8 cellular contexts compared by ENCODE assay signal in the genomic region with DNA sequence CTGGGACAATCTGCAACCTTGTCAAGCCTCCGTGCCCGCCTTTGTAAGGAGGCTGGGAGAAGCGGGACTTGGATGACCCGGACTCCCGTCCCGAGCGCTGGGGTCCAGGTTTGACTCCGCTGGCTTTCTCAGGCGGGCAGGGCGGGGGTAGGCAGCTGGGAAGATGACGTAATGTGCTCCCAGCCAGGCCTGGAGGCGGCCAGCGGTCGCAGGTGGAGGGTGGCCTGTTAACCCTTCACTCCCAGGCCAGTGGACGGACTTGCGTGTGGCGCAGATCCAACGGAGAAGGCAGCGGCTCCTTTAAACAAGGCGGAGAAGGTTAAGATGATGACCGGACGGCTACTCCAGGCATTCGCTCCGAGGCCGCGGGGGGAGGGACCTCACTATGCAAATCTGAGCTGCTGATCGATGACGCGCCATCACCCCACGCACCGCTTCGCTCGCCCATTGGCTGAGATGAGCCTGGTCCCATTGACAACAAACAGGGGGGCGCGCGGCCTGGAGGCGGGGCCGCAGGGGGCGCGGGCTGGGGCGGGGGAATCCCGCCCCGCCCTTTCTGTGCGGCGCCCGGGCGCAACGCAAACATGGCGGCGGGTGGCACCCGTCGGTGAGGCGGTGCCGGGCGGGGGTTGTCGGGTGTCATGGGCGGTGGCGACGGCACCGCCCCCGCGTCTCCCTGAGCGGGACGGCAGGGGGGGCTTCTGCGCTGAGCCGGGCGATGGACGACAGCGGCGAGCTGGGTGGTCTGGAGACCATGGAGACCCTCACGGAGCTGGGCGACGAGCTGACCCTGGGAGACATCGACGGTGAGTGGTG. TPM values are rescaled to one million over a fixed set of nuclear protein-coding genes. Genes with fewer than 3 reads are reported as not detected.
DNase-seq lines count a peak whose midpoint lies in the region; ATAC-seq and TF ChIP-seq lines count a peak whose summit lies in the region.

A gene (plus strand): TSS at position 553 of the 816 bp plus-strand sequence. CDS start 166 bp downstream, at position 719.

- H3K27me3 Mint-ChIP-seq in activated B cell treated with CpG ODN at 0.5 μM for 24 hours (no peaks in the 10 kb centered on the region), immature natural killer cell (ENCODE audit: low read depth in 3 of 3) (peaks cover 0 to 12% (median 12%) of the 10 kb centered on the region in 3 donors)

- ATAC-seq in HG03196 (IDR thresholded peaks at IDR 0.05; ENCODE audit: unreplicated experiment) = peak; percentile 73
- ATAC-seq in activated B cell treated with CpG ODN at 0.5 μM for 24 hours (ENCODE audit: low read depth) = peak; percentile 85

- H3K4me3 Mint-ChIP-seq in activated B cell treated with CpG ODN at 0.5 μM for 24 hours (peak within 1 kb of the TSS; percentile 98), immature natural killer cell (peak within 1 kb of the TSS; percentile 95 to 96 (median 96))

- POLR2A ChIA-PET in activated B cell treated with CpG ODN at 0.5 μM for 24 hours (lab: Charles Lee) = interaction anchor here (0.6 to 11.0 kb wide), 43 partner anchors 7 to 782 kb away, joined by 3 to 221 read pairs (median 6); a partner anchor contains a TSS

- peak within 1 kb of the TSS; percentile 99 for H3K27ac ChIP-seq in caudate nucleus (ENCODE audit: low read depth, low read length)

- peak within 1 kb of the TSS; percentile 58 for H3K4me3 ChIP-seq in AG09309 (ENCODE audit: control insufficient read depth, low read depth, low read length)

- peak; percentile 93 for TF ChIP-seq POLR2A in GM18951 (IDR thresholded peaks at IDR 0.05; ENCODE audit: extremely low read depth, insufficient read depth, insufficient read length)

- H3K36me3 Mint-ChIP-seq in activated B cell treated with CpG ODN at 0.5 μM for 24 hours (ENCODE audit: low read depth) (peaks cover 37% of the 10 kb centered on the region), immature natural killer cell (peaks cover 4 to 6% (median 5%) of the 10 kb centered on the region in 3 donors)

- H3K4me1 Mint-ChIP-seq in activated B cell treated with CpG ODN at 0.5 μM for 24 hours (peaks cover 62% of the 10 kb centered on the region), immature natural killer cell (peaks cover 43 to 45% of the 10 kb centered on the region in 2 donors)

- in situ Hi-C loops in GM18951 (cut with MboI; ENCODE audit: low sequenced_read_pairs, unreplicated experiment) = no loop called here

- TF ChIP-seq CTCF in AG09309 (IDR thresholded peaks at IDR 0.05; ENCODE audit: control insufficient read depth, insufficient read depth, low read depth, low read length, missing control alignments) (no peak), activated B cell treated with CpG ODN at 0.5 μM for 24 hours (IDR thresholded peaks at IDR 0.05) (no peak)

- H3K27ac Mint-ChIP-seq in activated B cell treated with CpG ODN at 0.5 μM for 24 hours = peak within 1 kb of the TSS; percentile 99
- H3K27ac Mint-ChIP-seq in immature natural killer cell = peak within 1 kb of the TSS; percentile 98 to 100 (median 99)

- H3K9me3 Mint-ChIP-seq in activated B cell treated with CpG ODN at 0.5 μM for 24 hours (no peaks in the 10 kb centered on the region), immature natural killer cell (no peaks in the 10 kb centered on the region)

- DNase-seq in AG09309 (ENCODE audit: low read depth) (peak; percentile 95), NCI-H345 (lab: John Stamatoyannopoulos, UW) (peak; percentile 97), activated B cell treated with CpG ODN at 0.5 μM for 24 hours (peak; percentile 96), caudate nucleus (lab: John Stamatoyannopoulos, UW) (peak; percentile 81 to 100 (median 99)), immature natural killer cell (peak; percentile 97 to 98 (median 98)), smooth muscle cell of the brain vasculature (ENCODE audit: low read depth, low spot score) (peak; percentile 100)

- CTCF ChIA-PET in activated B cell treated with CpG ODN at 0.5 μM for 24 hours (lab: Charles Lee) = interaction anchor here (0.8 to 2.7 kb wide), 8 partner anchors 9 to 136 kb away, joined by 3 to 14 read pairs (median 4); a partner anchor contains a TSS

- intact Hi-C loops in activated B cell treated with CpG ODN at 0.5 μM for 24 hours (cut with micrococcal nuclease) = loop anchor here (1.0 to 2.0 kb wide), 8 partner anchors 8 to 258 kb away; a partner anchor contains a TSS

RNA-seq across cellular contexts. Expression of the gene that starts here (rescaled TPM):
- total RNA-seq in activated B cell treated with CpG ODN at 0.5 μM for 24 hours = 253 and 307 TPM in 2 replicates
- polyA plus RNA-seq in immature natural killer cell = 10 to 100 TPM; 16.9 to 40.3 (median 22.9) TPM

Comparison
In these comparisons a context has a peak if more than half of its experiments do, and no peak if none do; other contexts are left out.
1. Peak in every context shown above with its lines: DNase-seq, ATAC-seq, H3K4me3 ChIP-seq and H3K27ac ChIP-seq.